Comparison of ENCODE assay signal across 10 cellular contexts in the genomic region with DNA sequence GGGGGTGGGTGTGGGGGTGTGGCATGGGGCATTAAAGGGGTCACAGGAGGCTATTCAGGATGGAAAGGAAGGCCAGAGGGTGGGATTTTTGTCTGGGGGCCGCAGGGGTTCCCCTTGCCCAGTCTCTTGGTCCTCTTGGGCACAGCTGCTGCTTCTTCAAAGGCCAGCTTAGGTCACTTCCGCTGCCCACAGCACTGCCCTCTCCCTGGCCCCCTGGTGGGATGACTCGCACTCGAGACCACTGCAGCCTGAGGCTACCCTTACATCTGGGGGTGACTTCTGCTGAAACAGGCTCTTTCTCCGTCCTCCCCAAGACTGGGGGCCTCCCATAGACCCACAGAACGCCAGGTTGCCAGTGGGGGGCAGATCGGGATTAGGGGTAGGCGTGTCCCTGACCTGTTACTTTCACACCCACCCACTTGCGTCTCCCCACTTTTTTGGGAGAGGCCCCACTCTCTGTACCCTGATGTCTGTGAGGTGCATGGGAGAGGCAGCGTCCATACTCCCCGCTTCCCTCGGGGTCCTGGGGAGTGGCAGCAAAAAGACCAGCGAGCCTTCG. TPM values are rescaled to one million over a fixed set of nuclear protein-coding genes. Genes with fewer than 3 reads are reported as not detected.
DNase-seq lines count a peak whose midpoint lies in the region; ATAC-seq, FAIRE-seq and TF ChIP-seq lines count a peak whose summit lies in the region.
"Had no signal": no experiment of that assay in that cellular context is flagged by ENCODE, and none has a peak within 500 bp of the region (broad histone marks: within the 10 kb centered on the region; RNA-seq: fewer than 3 reads in every experiment).

No MANE protein-coding gene starts in this region.

- TF ChIP-seq CTCF in heart left ventricle (IDR thresholded peaks at IDR 0.05) (no peak), keratinocyte (optimal IDR thresholded peaks at IDR 0.05 in 1 of 3, IDR thresholded peaks at IDR 0.05 in 1 of 3, conservative IDR thresholded peaks at IDR 0.05 in 1 of 3; ENCODE audit: extremely low read depth in 1 of 3, insufficient read depth in 2 of 3, low read length in 3 of 3) (no peak), type B pancreatic cell (conservative IDR thresholded peaks at IDR 0.05) (no peak)
- TF ChIP-seq CTCF in activated CD8-positive, alpha-beta T cell treated with anti-CD3 and anti-CD28 coated beads for 36 hours (IDR thresholded peaks at IDR 0.05), result no peak

- H3K9me1 ChIP-seq in keratinocyte (ENCODE audit: control insufficient read depth, extremely low read depth, insufficient read depth, low read length), result no peaks in the 10 kb centered on the region

- no peaks in the 10 kb centered on the region for H4K20me1 ChIP-seq in keratinocyte (ENCODE audit: control insufficient read depth, extremely low read depth, insufficient read depth, low read length)

- intact Hi-C loops in heart left ventricle (cut with DNase I), result loop anchor here in 7 of 10 donors (1.0 to 5.0 kb wide), 5 partner anchors 37 to 174 kb away; a partner anchor contains a TSS
- intact Hi-C loops in left ventricle myocardium superior (cut with micrococcal nuclease), result no loop called here
- intact Hi-C loops in activated CD8-positive, alpha-beta T cell treated with anti-CD3 and anti-CD28 coated beads for 36 hours (cut with micrococcal nuclease), result loop anchor here (5.0 kb wide), 1 partner anchor 39 kb away; no protein-coding TSS in a partner anchor

- H3K9me3 ChIP-seq in heart left ventricle (no peaks in the 10 kb centered on the region), keratinocyte (ENCODE audit: control insufficient read depth, low read depth, low read length) (no peaks in the 10 kb centered on the region), SJCRH30 (replicated peaks) (0 out of 2 replicates have a peak, but pooled peaks cover 4% of the 10 kb centered on the region)

- peaks cover 3% of the 10 kb centered on the region for H3K36me3 Mint-ChIP-seq in activated CD8-positive, alpha-beta T cell treated with anti-CD3 and anti-CD28 coated beads for 36 hours (ENCODE audit: low read depth)
- H3K36me3 Mint-ChIP-seq in type B pancreatic cell, result no peaks in the 10 kb centered on the region

- H3K36me3 ChIP-seq in heart left ventricle, result no peaks in the 10 kb centered on the region
- no peaks in the 10 kb centered on the region for H3K36me3 ChIP-seq in keratinocyte (ENCODE audit: control insufficient read depth in 2 of 2, extremely low read depth in 1 of 2, insufficient read depth in 2 of 2, low read length in 2 of 2)
- no peaks in the 10 kb centered on the region for H3K36me3 ChIP-seq in SJCRH30

- FAIRE-seq in keratinocyte (lab: Jason Lieb, UNC), result no peak

- CTCF ChIA-PET in activated CD8-positive, alpha-beta T cell treated with anti-CD3 and anti-CD28 coated beads for 36 hours (lab: Charles Lee), result interaction anchor here (1.0 to 6.0 kb wide), 13 partner anchors 9 to 151 kb away, joined by 3 to 61 read pairs (median 5); a partner anchor contains a TSS

- peaks cover 24% of the 10 kb centered on the region for H3K4me1 Mint-ChIP-seq in activated CD8-positive, alpha-beta T cell treated with anti-CD3 and anti-CD28 coated beads for 36 hours (ENCODE audit: low read depth)
- H3K4me1 Mint-ChIP-seq in type B pancreatic cell (ENCODE audit: unreplicated experiment), result peaks cover 22% of the 10 kb centered on the region

- POLR2A ChIA-PET in activated CD8-positive, alpha-beta T cell treated with anti-CD3 and anti-CD28 coated beads for 36 hours (lab: Charles Lee), result no interaction called here

- TF ChIP-seq POLR2A in heart left ventricle (IDR thresholded peaks at IDR 0.05), result no peak

- no peak overlapping the region for H3K9ac ChIP-seq in keratinocyte (ENCODE audit: control insufficient read depth, extremely low read depth, insufficient read depth, low read length)

- H3K4me2 ChIP-seq in keratinocyte (ENCODE audit: control insufficient read depth, extremely low read depth, insufficient read depth, low read depth, low read length), result peak overlapping the region; percentile 78

- H3K27ac Mint-ChIP-seq in activated CD8-positive, alpha-beta T cell treated with anti-CD3 and anti-CD28 coated beads for 36 hours, result no peak overlapping the region
- H3K27ac Mint-ChIP-seq in type B pancreatic cell, result no peak overlapping the region

- H3K4me3 Mint-ChIP-seq in activated CD8-positive, alpha-beta T cell treated with anti-CD3 and anti-CD28 coated beads for 36 hours, result peak overlapping the region; percentile 63
- H3K4me3 Mint-ChIP-seq in type B pancreatic cell, result peak overlapping the region; percentile 76

- peaks cover 1% of the 10 kb centered on the region for H3K79me2 ChIP-seq in keratinocyte (ENCODE audit: control insufficient read depth, insufficient read depth, low read length)

- H3K27me3 Mint-ChIP-seq in activated CD8-positive, alpha-beta T cell treated with anti-CD3 and anti-CD28 coated beads for 36 hours, result peaks cover 6% of the 10 kb centered on the region
- H3K27me3 Mint-ChIP-seq in type B pancreatic cell, result peaks cover 52% of the 10 kb centered on the region

- peak overlapping the region in 10 of 12 donors; percentile 35 to 68 (median 59) for H3K4me3 ChIP-seq in heart left ventricle
- H3K4me3 ChIP-seq in keratinocyte (ENCODE audit: control insufficient read depth in 2 of 3, extremely low read depth in 1 of 3, insufficient read depth in 2 of 3, low read depth in 1 of 3, low read length in 3 of 3), result peak overlapping the region in 2 of 3 experiments; percentile 22 to 38
- H3K4me3 ChIP-seq in SJCRH30, result no peak overlapping the region

- H3K4me1 ChIP-seq in heart left ventricle, result peaks cover 2 to 51% (median 27%) of the 10 kb centered on the region in 12 donors
- peaks cover 17% of the 10 kb centered on the region for H3K4me1 ChIP-seq in keratinocyte (ENCODE audit: control insufficient read depth, extremely low read depth, insufficient read depth, low read length)
- H3K4me1 ChIP-seq in SJCRH30, result peaks cover 18% of the 10 kb centered on the region

- DNase-seq in heart left ventricle (no peak), left ventricle myocardium superior (no peak), keratinocyte (ENCODE audit: low read depth, low spot score) (no peak), type B pancreatic cell (ENCODE audit: extremely low spot score, unreplicated experiment) (no peak), DMS 273 treated with DMSO at 0.1 percent for 48 hours (lab: John Stamatoyannopoulos, UW) (no peak), NCI-H748 treated with DMSO at 0.1 percent for 48 hours (lab: John Stamatoyannopoulos, UW) (no peak), SJCRH30 (no peak)
- DNase-seq in activated CD8-positive, alpha-beta T cell treated with anti-CD3 and anti-CD28 coated beads for 36 hours, result no peak

- no peaks in the 10 kb centered on the region for H3K9me3 Mint-ChIP-seq in activated CD8-positive, alpha-beta T cell treated with anti-CD3 and anti-CD28 coated beads for 36 hours
- no peaks in the 10 kb centered on the region for H3K9me3 Mint-ChIP-seq in type B pancreatic cell

- 25 to 43% (median 29%) methylated on average over 9 to 14 of the region's 14 CpGs for WGBS in heart left ventricle, 4 donors

- peaks cover 3 to 24% (median 18%) of the 10 kb centered on the region in 9 donors for H3K27me3 ChIP-seq in heart left ventricle
- H3K27me3 ChIP-seq in keratinocyte (ENCODE audit: control insufficient read depth, extremely low read depth, insufficient read depth, low read length), result peaks cover 43% of the 10 kb centered on the region
- H3K27me3 ChIP-seq in SJCRH30, result peaks cover 35% of the 10 kb centered on the region

- no peak overlapping the region for H2AFZ ChIP-seq in keratinocyte (ENCODE audit: control insufficient read depth, low read length)

- ATAC-seq in heart left ventricle, result no peak
- ATAC-seq in left ventricle myocardium superior, result no peak
- no peak for ATAC-seq in activated CD8-positive, alpha-beta T cell treated with anti-CD3 and anti-CD28 coated beads for 36 hours

- dilution Hi-C loops in keratinocyte (cut with MboI; ENCODE audit: extremely low pct_ligation_motif_present, low sequenced_read_pairs), result no loop called here

- peak overlapping the region in 1 of 12 donors; percentile 28 for H3K27ac ChIP-seq in heart left ventricle
- no peak overlapping the region for H3K27ac ChIP-seq in keratinocyte (ENCODE audit: control insufficient read depth, insufficient read depth, low read length)
- no peak overlapping the region for H3K27ac ChIP-seq in SJCRH30

RNA-seq across cellular contexts. Expression of a gene that starts 1.3 kb away (rescaled TPM):
- total RNA-seq in heart left ventricle (not detected), left ventricle myocardium superior (not detected), type B pancreatic cell (ENCODE audit: low replicate concordance) (not detected in 2 replicates)
- polyA plus RNA-seq in heart left ventricle (not detected), keratinocyte (not detected in 3 replicates)
- under 1 TPM; 0.43 TPM for total RNA-seq in activated CD8-positive, alpha-beta T cell treated with anti-CD3 and anti-CD28 coated beads for 36 hours
- not detected for polyA plus RNA-seq in keratinocyte (2011; ENCODE audit: low read depth)
- polyA plus RNA-seq in keratinocyte (2011; cell fraction: cytosol; rRNA removed), result not detected in 2 replicates
- not detected in 2 replicates for polyA plus RNA-seq in keratinocyte (2011; cell fraction: nucleus; rRNA removed)
- not detected in 2 replicates for polyA plus RNA-seq in keratinocyte (2012; ENCODE audit: low replicate concordance)
- polyA minus RNA-seq in keratinocyte, result not detected in 3 replicates
- not detected for polyA minus RNA-seq in keratinocyte (2011; cell fraction: cytosol; rRNA and poly(A)+ RNA removed)
- not detected in 2 replicates for polyA minus RNA-seq in keratinocyte (2011; cell fraction: nucleus; rRNA and poly(A)+ RNA removed)
- total RNA-seq in SJCRH30 (2014; rRNA removed; shearing (Covaris generic)), result not detected in 2 replicates
- total RNA-seq: liver, NCI-H460 had no signal

RNA-seq across cellular contexts. Expression of a gene that starts 3.0 kb away (rescaled TPM):
- total RNA-seq in heart left ventricle (1 to 10 TPM in 3 of 9 donors, under 1 TPM in 6; 0.18 to 1.9 (median 0.67) TPM), left ventricle myocardium superior (0.27 TPM), type B pancreatic cell (ENCODE audit: low replicate concordance) (0.50 and 1.9 TPM in 2 replicates)
- polyA plus RNA-seq in heart left ventricle (under 1 TPM; 0.21 to 0.27 TPM), keratinocyte (0.25 to 0.54 TPM (median 0.32 TPM) in 3 replicates)
- total RNA-seq in activated CD8-positive, alpha-beta T cell treated with anti-CD3 and anti-CD28 coated beads for 36 hours, result under 1 TPM; 0.61 to 0.63 TPM
- polyA plus RNA-seq in keratinocyte (2011; ENCODE audit: low read depth), result not detected
- 0.23 and 0.48 TPM in 2 replicates for polyA plus RNA-seq in keratinocyte (2011; cell fraction: cytosol; rRNA removed)
- polyA plus RNA-seq in keratinocyte (2011; cell fraction: nucleus; rRNA removed), result 0.47 and 1.0 TPM in 2 replicates
- 0.17 and 0.47 TPM in 2 replicates for polyA plus RNA-seq in keratinocyte (2012; ENCODE audit: low replicate concordance)
- polyA minus RNA-seq in keratinocyte, result 0.59 to 1.2 TPM (median 0.67 TPM) in 3 replicates
- not detected for polyA minus RNA-seq in keratinocyte (2011; cell fraction: cytosol; rRNA and poly(A)+ RNA removed)
- 0.53 and 0.93 TPM in 2 replicates for polyA minus RNA-seq in keratinocyte (2011; cell fraction: nucleus; rRNA and poly(A)+ RNA removed)
- total RNA-seq in SJCRH30 (2014; rRNA removed; shearing (Covaris generic)), result 0.28 and 0.43 TPM in 2 replicates

RNA-seq across cellular contexts. Expression of a gene that starts 3.6 kb away (rescaled TPM):
- total RNA-seq in heart left ventricle (10 to 100 TPM in 2 of 9 donors, 1 to 10 TPM in 7; 3.2 to 25.6 (median 5.3) TPM), left ventricle myocardium superior (5.4 TPM), type B pancreatic cell (ENCODE audit: low replicate concordance) (8.4 and 9.5 TPM in 2 replicates)
- polyA plus RNA-seq in heart left ventricle (1 to 10 TPM; 3.7 to 6.5 TPM), keratinocyte (11.6 to 17.4 TPM (median 11.8 TPM) in 3 replicates)
- 10 to 100 TPM; 42.5 to 44.1 TPM for total RNA-seq in activated CD8-positive, alpha-beta T cell treated with anti-CD3 and anti-CD28 coated beads for 36 hours
- 1.3 TPM for polyA plus RNA-seq in keratinocyte (2011; ENCODE audit: low read depth)
- 12.3 and 23.7 TPM in 2 replicates for polyA plus RNA-seq in keratinocyte (2011; cell fraction: cytosol; rRNA removed)
- polyA plus RNA-seq in keratinocyte (2011; cell fraction: nucleus; rRNA removed), result 8.4 and 13.6 TPM in 2 replicates
- polyA plus RNA-seq in keratinocyte (2012; ENCODE audit: low replicate concordance), result 6.2 and 15.9 TPM in 2 replicates
- 8.5 to 19.6 TPM (median 10.8 TPM) in 3 replicates for polyA minus RNA-seq in keratinocyte
- 36.3 TPM for polyA minus RNA-seq in keratinocyte (2011; cell fraction: cytosol; rRNA and poly(A)+ RNA removed)
- polyA minus RNA-seq in keratinocyte (2011; cell fraction: nucleus; rRNA and poly(A)+ RNA removed), result 5.4 and 6.9 TPM in 2 replicates
- 17.2 and 18.8 TPM in 2 replicates for total RNA-seq in SJCRH30 (2014; rRNA removed; shearing (Covaris generic))

RNA-seq across cellular contexts. Expression of a gene that starts 19.9 kb away (rescaled TPM):
- total RNA-seq in heart left ventricle (10 to 100 TPM; 19.2 to 52.1 (median 42.9) TPM), left ventricle myocardium superior (35.6 TPM), type B pancreatic cell (ENCODE audit: low replicate concordance) (33.4 and 73.3 TPM in 2 replicates)
- polyA plus RNA-seq in heart left ventricle (10 to 100 TPM; 23.6 to 32.9 TPM), keratinocyte (8.4 to 13.1 TPM (median 9.1 TPM) in 3 replicates)
- 10 to 100 TPM; 30.0 to 33.0 TPM for total RNA-seq in activated CD8-positive, alpha-beta T cell treated with anti-CD3 and anti-CD28 coated beads for 36 hours
- polyA plus RNA-seq in keratinocyte (2011; ENCODE audit: low read depth), result 13.7 TPM
- 8.2 and 17.3 TPM in 2 replicates for polyA plus RNA-seq in keratinocyte (2011; cell fraction: cytosol; rRNA removed)
- 18.8 and 30.2 TPM in 2 replicates for polyA plus RNA-seq in keratinocyte (2011; cell fraction: nucleus; rRNA removed)
- 20.3 and 23.0 TPM in 2 replicates for polyA plus RNA-seq in keratinocyte (2012; ENCODE audit: low replicate concordance)
- 3.8 to 21.4 TPM (median 11.6 TPM) in 3 replicates for polyA minus RNA-seq in keratinocyte
- polyA minus RNA-seq in keratinocyte (2011; cell fraction: cytosol; rRNA and poly(A)+ RNA removed), result 15.3 TPM
- polyA minus RNA-seq in keratinocyte (2011; cell fraction: nucleus; rRNA and poly(A)+ RNA removed), result 4.6 and 7.7 TPM in 2 replicates
- 12.6 and 16.9 TPM in 2 replicates for total RNA-seq in SJCRH30 (2014; rRNA removed; shearing (Covaris generic))

RNA-seq across cellular contexts. Expression of a gene that starts 24.5 kb away (rescaled TPM):
- total RNA-seq in heart left ventricle, result not detected
- polyA plus RNA-seq in heart left ventricle, result not detected
- not detected for total RNA-seq in left ventricle myocardium superior
- not detected for total RNA-seq in activated CD8-positive, alpha-beta T cell treated with anti-CD3 and anti-CD28 coated beads for 36 hours
- polyA plus RNA-seq in keratinocyte, result not detected in 3 replicates
- polyA plus RNA-seq in keratinocyte (2011; ENCODE audit: low read depth), result not detected
- polyA plus RNA-seq in keratinocyte (2011; cell fraction: cytosol; rRNA removed), result not detected in 2 replicates
- not detected in 2 replicates for polyA plus RNA-seq in keratinocyte (2011; cell fraction: nucleus; rRNA removed)
- not detected in 2 replicates for polyA plus RNA-seq in keratinocyte (2012; ENCODE audit: low replicate concordance)
- not detected in 3 replicates for polyA minus RNA-seq in keratinocyte
- not detected for polyA minus RNA-seq in keratinocyte (2011; cell fraction: cytosol; rRNA and poly(A)+ RNA removed)
- not detected in 2 replicates for polyA minus RNA-seq in keratinocyte (2011; cell fraction: nucleus; rRNA and poly(A)+ RNA removed)
- total RNA-seq in type B pancreatic cell (ENCODE audit: low replicate concordance), result not detected in 2 replicates
- not detected in 2 replicates for total RNA-seq in SJCRH30 (2014; rRNA removed; shearing (Covaris generic))
- total RNA-seq: liver, NCI-H460 had no signal
- polyA plus RNA-seq: liver had no signal
